8 cellular contexts compared by ENCODE assay signal in the genomic region with DNA sequence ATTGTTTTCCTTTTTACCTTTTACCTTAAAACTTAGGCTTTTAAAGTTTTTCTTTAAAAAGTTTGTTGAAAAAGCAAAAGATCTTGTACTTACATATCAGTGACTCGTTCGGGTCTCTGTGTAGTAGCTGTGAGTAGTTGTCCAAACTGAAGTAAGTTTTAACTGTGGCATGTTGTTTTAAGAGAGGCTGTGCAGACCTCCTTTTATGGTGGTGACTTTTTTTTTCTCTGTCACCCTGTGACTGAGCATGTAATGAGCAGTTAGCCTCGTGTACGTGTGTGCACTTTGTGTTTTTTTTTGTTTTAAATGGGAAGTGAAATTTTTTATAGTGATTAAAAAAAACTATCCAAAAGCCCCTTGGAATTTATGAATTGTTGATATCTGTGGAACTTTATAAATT. TPM values are rescaled to one million over a fixed set of nuclear protein-coding genes. Genes with fewer than 3 reads are reported as not detected.
A peak's percentile ranks its signal among the peaks of the same experiment; 100 is the strongest.
DNase-seq lines count a peak whose midpoint lies in the region; ATAC-seq, FAIRE-seq and TF ChIP-seq lines count a peak whose summit lies in the region.

A gene with protein sequence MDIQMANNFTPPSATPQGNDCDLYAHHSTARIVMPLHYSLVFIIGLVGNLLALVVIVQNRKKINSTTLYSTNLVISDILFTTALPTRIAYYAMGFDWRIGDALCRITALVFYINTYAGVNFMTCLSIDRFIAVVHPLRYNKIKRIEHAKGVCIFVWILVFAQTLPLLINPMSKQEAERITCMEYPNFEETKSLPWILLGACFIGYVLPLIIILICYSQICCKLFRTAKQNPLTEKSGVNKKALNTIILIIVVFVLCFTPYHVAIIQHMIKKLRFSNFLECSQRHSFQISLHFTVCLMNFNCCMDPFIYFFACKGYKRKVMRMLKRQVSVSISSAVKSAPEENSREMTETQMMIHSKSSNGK (minus strand): TSS at position 153 of the 400 bp plus-strand sequence. CDS start 11,254 bp downstream, outside the sequence.

- H3K4me1 ChIP-seq in astrocyte (ENCODE audit: insufficient read depth, low read length) (peaks cover 43% of the 10 kb centered on the region), aorta (ENCODE audit: control insufficient read depth in 1 of 2, insufficient read depth in 2 of 2, low read length in 2 of 2) (peaks cover 3 to 4% of the 10 kb centered on the region in 2 donors)

- H3K9me3 Mint-ChIP-seq in astrocyte (ENCODE audit: unreplicated experiment): no peaks in the 10 kb centered on the region

- H3K4me1 Mint-ChIP-seq in astrocyte (ENCODE audit: low read depth, unreplicated experiment): peaks cover 57% of the 10 kb centered on the region

- H3K79me2 ChIP-seq in astrocyte (ENCODE audit: insufficient read depth, low read length): peaks cover 2% of the 10 kb centered on the region

- H3K27ac Mint-ChIP-seq in astrocyte (ENCODE audit: unreplicated experiment): peak within 1 kb of the TSS; percentile 98

- H3K9me3 ChIP-seq in astrocyte (ENCODE audit: insufficient read depth, low read depth, low read length) (no peaks in the 10 kb centered on the region), aorta (ENCODE audit: control insufficient read depth, low read length) (no peaks in the 10 kb centered on the region)

- no peaks in the 10 kb centered on the region for H3K27me3 Mint-ChIP-seq in astrocyte (ENCODE audit: low read depth, unreplicated experiment)

- peak within 1 kb of the TSS; percentile 76 for H3K9ac ChIP-seq in astrocyte (ENCODE audit: low read length)

- 1 to 3% methylated on average over 4 of the region's 4 CpGs for WGBS in aorta, 2 donors

- no peak for TF ChIP-seq CTCF in astrocyte (IDR thresholded peaks at IDR 0.05; ENCODE audit: insufficient read depth, low read depth, low read length)

- H3K36me3 ChIP-seq in astrocyte (ENCODE audit: insufficient read depth, low read length) (no peaks in the 10 kb centered on the region), aorta (ENCODE audit: control insufficient read depth in 1 of 2, insufficient read depth in 2 of 2, low read length in 1 of 2) (no peaks in the 10 kb centered on the region)

- peaks cover 6% of the 10 kb centered on the region for H3K36me3 Mint-ChIP-seq in astrocyte (ENCODE audit: low read depth, unreplicated experiment)

- H3K4me3 ChIP-seq in astrocyte (ENCODE audit: insufficient read depth, low read depth, low read length): no peak within 1 kb of the TSS
- H3K4me3 ChIP-seq in aorta (ENCODE audit: low read length in 2 of 2): peak within 1 kb of the TSS in 1 of 2 donors; percentile 2

- H3K27me3 ChIP-seq in astrocyte (ENCODE audit: insufficient read depth, low read length): no peaks in the 10 kb centered on the region
- no peaks in the 10 kb centered on the region for H3K27me3 ChIP-seq in aorta (ENCODE audit: control insufficient read depth in 1 of 2, insufficient read depth in 2 of 2, low read length in 1 of 2)

- FAIRE-seq in astrocyte (lab: Jason Lieb, UNC): no peak

- H2AFZ ChIP-seq in astrocyte (ENCODE audit: low read depth, low read length): no peak within 1 kb of the TSS

- peak within 1 kb of the TSS; percentile 70 for H3K4me2 ChIP-seq in astrocyte (ENCODE audit: low read length)

- ATAC-seq in GM21423 (IDR thresholded peaks at IDR 0.05; ENCODE audit: unreplicated experiment) (peak; percentile 55), HG03571 (IDR thresholded peaks at IDR 0.05; ENCODE audit: unreplicated experiment) (peak; percentile 53), aorta (ENCODE audit: low FRiP score) (peak; percentile 82)

- peaks cover 5% of the 10 kb centered on the region for H4K20me1 ChIP-seq in astrocyte (ENCODE audit: insufficient read depth, low read length)

- H3K4me3 Mint-ChIP-seq in astrocyte (ENCODE audit: unreplicated experiment): peak within 1 kb of the TSS; percentile 77

- H3K27ac ChIP-seq in astrocyte (ENCODE audit: low read depth, low read length) (peak within 1 kb of the TSS; percentile 95), aorta (ENCODE audit: low read depth in 1 of 2, low read length in 2 of 2) (peak within 1 kb of the TSS; percentile 77 to 95)

- DNase-seq in GDM1 (lab: John Stamatoyannopoulos, UW): peak; percentile 71
- no peak for DNase-seq in astrocyte (ENCODE audit: low read depth)
- DNase-seq in medulla oblongata (ENCODE audit: extremely low spot score): peak; percentile 74
- DNase-seq in aorta: no peak
- DNase-seq in NCI-H2029 (lab: John Stamatoyannopoulos, UW): no peak
- DNase-seq in GM19240 (ENCODE audit: insufficient read length, low spot score): no peak

- intact Hi-C loops in aorta (cut with DNase I): no loop called here

RNA-seq across cellular contexts. Expression of the gene that starts here (rescaled TPM):
- 4.9 and 5.6 TPM in 2 replicates for total RNA-seq in astrocyte
- total RNA-seq in aorta: 10 to 100 TPM; 18.7 to 25.3 TPM
- polyA plus RNA-seq in aorta: 1 to 10 TPM; 1.7 to 9.1 TPM

Comparison
In these comparisons a context has a peak if more than half of its experiments do, and no peak if none do; other contexts are left out.
1. DNase-seq: peak in GDM1 (single experiment) and medulla oblongata (single experiment); none in astrocyte (single experiment), aorta (0 of 2), NCI-H2029 (single experiment) and GM19240 (single experiment).
2. Peak in every context shown above with its lines, with median percentiles within 50 percentile points of each other: ATAC-seq.